In genomic region chr11:64969209-64969608, GRCh38 we compare ENCODE assay signal across 13 cellular contexts. TPM values are rescaled to one million over a fixed set of nuclear protein-coding genes. Genes with fewer than 3 reads are reported as not detected.
DNase-seq lines count a peak whose midpoint lies in the region; ATAC-seq and TF ChIP-seq lines count a peak whose summit lies in the region.
"Had no signal": no experiment of that assay in that cellular context is flagged by ENCODE, and none has a peak within 500 bp of the region (broad histone marks: within the 10 kb centered on the region; RNA-seq: fewer than 3 reads in every experiment).

No MANE protein-coding gene starts in this region.

- H3K27ac Mint-ChIP-seq in activated naive CD4-positive, alpha-beta T cell treated with anti-CD3 and anti-CD28 coated beads, Interleukin-2, amount 50 U/mL, for 72 hours = peak overlapping the region; percentile 58 to 84

- POLR2A ChIA-PET in Panc1 (lab: Charles Lee) = interaction anchor here (0.6 kb wide), 1 partner anchor 66 kb away, joined by 3 read pairs; no protein-coding TSS in a partner anchor

- no peaks in the 10 kb centered on the region for H3K36me3 ChIP-seq in Panc1 (ENCODE audit: control insufficient read depth, insufficient read depth, low read length)
- H3K36me3 ChIP-seq: left ventricle myocardium inferior, vagina had no signal

- no peak for DNase-seq in activated naive CD4-positive, alpha-beta T cell treated with anti-CD3 and anti-CD28 coated beads, Interleukin-2, amount 50 U/mL, for 72 hours (ENCODE audit: low spot score in 2 of 2)
- DNase-seq in activated naive CD4-positive, alpha-beta T cell (lab: John Stamatoyannopoulos, UW) = no peak
- DNase-seq in Panc1 (ENCODE audit: low read depth, low spot score) (peak; percentile 65), epithelial cell of esophagus (ENCODE audit: low read depth) (peak; percentile 93), superior temporal gyrus (ENCODE audit: extremely low spot score) (peak; percentile 19), cardiac septum (ENCODE audit: low spot score) (no peak), COLO829 (ENCODE audit: low spot score) (no peak)
- DNase-seq: activated naive CD4-positive, alpha-beta T cell treated with Interleukin-2 at 50 U/mL for 16 hours; left ventricle myocardium inferior had no signal

- H3K4me1 ChIP-seq in Panc1 (ENCODE audit: control insufficient read depth, insufficient read depth, low read length) = no peaks in the 10 kb centered on the region

- H3K9me3 ChIP-seq in Panc1 (ENCODE audit: control insufficient read depth, insufficient read depth, low read depth, low read length) = no peaks in the 10 kb centered on the region
- H3K9me3 ChIP-seq: left ventricle myocardium inferior, vagina had no signal

- no peak overlapping the region for H3K4me3 ChIP-seq in Panc1 (ENCODE audit: low read depth in 2 of 2, low read length in 2 of 2)
- no peak overlapping the region for H3K4me3 ChIP-seq in epithelial cell of esophagus (ENCODE audit: low read length)
- H3K4me3 ChIP-seq: left ventricle myocardium inferior, vagina had no signal

- ATAC-seq in activated naive CD4-positive, alpha-beta T cell treated with anti-CD3 and anti-CD28 coated beads, Interleukin-2, amount 50 U/mL, for 72 hours = peak; percentile 23 to 33
- ATAC-seq in Panc1 (peak; percentile 50), GM18907 (IDR thresholded peaks at IDR 0.05; ENCODE audit: unreplicated experiment) (no peak)

- H3K9me3 Mint-ChIP-seq in activated naive CD4-positive, alpha-beta T cell treated with anti-CD3 and anti-CD28 coated beads, Interleukin-2, amount 50 U/mL, for 72 hours = no peaks in the 10 kb centered on the region

- no TSS peak for BruUV-seq in Panc1 (replicated peaks; lab: Mats Ljungman, UMichigan)

- TF ChIP-seq CTCF in Panc1 (IDR thresholded peaks at IDR 0.05) (no peak), epithelial cell of esophagus (IDR thresholded peaks at IDR 0.05; ENCODE audit: insufficient read depth, low read depth, low read length, missing control alignments) (no peak)

- H3K27ac ChIP-seq in Panc1 (ENCODE audit: low read length) = no peak overlapping the region
- H3K27ac ChIP-seq: KMS-11, left ventricle myocardium inferior, vagina had no signal

- no peaks in the 10 kb centered on the region for H3K36me3 Mint-ChIP-seq in activated naive CD4-positive, alpha-beta T cell treated with anti-CD3 and anti-CD28 coated beads, Interleukin-2, amount 50 U/mL, for 72 hours

- no peaks in the 10 kb centered on the region for H3K27me3 ChIP-seq in Panc1 (ENCODE audit: control insufficient read depth, insufficient read depth, low read length)
- H3K27me3 ChIP-seq: vagina had no signal

- intact Hi-C loops in Panc1 (cut with micrococcal nuclease; ENCODE audit: unreplicated experiment) = no loop called here
- intact Hi-C loops in cardiac septum (cut with DNase I) = no loop called here

- CTCF ChIA-PET in Panc1 (lab: Charles Lee) = no interaction called here

- in situ Hi-C loops in Panc1 (cut with HindIII; ENCODE audit: low pct_unique_long_range_greater_than_20kb, low sequenced_read_pairs) = no loop called here

RNA-seq across cellular contexts. Expression of gene MAJIN, which starts 2.7 kb away (rescaled TPM):
- total RNA-seq in activated naive CD4-positive, alpha-beta T cell treated with anti-CD3 and anti-CD28 coated beads, Interleukin-2, amount 50 U/mL, for 72 hours = under 1 TPM in 1 of 2 donors, not detected in 1; 0.45 TPM
- total RNA-seq in Panc1 (2021; ENCODE audit: unreplicated experiment) (not detected), cardiac septum (not detected)
- polyA plus RNA-seq in Panc1 (2012; ENCODE audit: insufficient read length) = 0.53 TPM
- total RNA-seq: left ventricle myocardium inferior, pulmonary artery endothelial cell, vagina had no signal

RNA-seq across cellular contexts. Expression of gene BATF2, which starts 27.6 kb away (rescaled TPM):
- not detected for total RNA-seq in activated naive CD4-positive, alpha-beta T cell treated with anti-CD3 and anti-CD28 coated beads, Interleukin-2, amount 50 U/mL, for 72 hours
- total RNA-seq in Panc1 (2021; ENCODE audit: unreplicated experiment) = 1.6 TPM
- 3.7 TPM for polyA plus RNA-seq in Panc1 (2012; ENCODE audit: insufficient read length)
- total RNA-seq in cardiac septum = 0.70 TPM
- total RNA-seq: vagina had no signal

RNA-seq across cellular contexts. Expression of gene GPHA2, which starts 33.5 kb away (rescaled TPM):
- total RNA-seq in activated naive CD4-positive, alpha-beta T cell treated with anti-CD3 and anti-CD28 coated beads, Interleukin-2, amount 50 U/mL, for 72 hours = not detected
- total RNA-seq in Panc1 (2021; ENCODE audit: unreplicated experiment) (not detected), cardiac septum (not detected)
- polyA plus RNA-seq in Panc1 (2012; ENCODE audit: insufficient read length) = not detected
- total RNA-seq: left ventricle myocardium inferior, pulmonary artery endothelial cell, vagina had no signal

RNA-seq across cellular contexts. Expression of gene PPP2R5B, which starts 44.7 kb away (rescaled TPM):
- total RNA-seq in activated naive CD4-positive, alpha-beta T cell treated with anti-CD3 and anti-CD28 coated beads, Interleukin-2, amount 50 U/mL, for 72 hours = 10 to 100 TPM in 1 of 2 donors, 1 to 10 TPM in 1; 2.8 to 29.9 TPM
- total RNA-seq in Panc1 (2021; ENCODE audit: unreplicated experiment) = 14.0 TPM
- 21.5 TPM for polyA plus RNA-seq in Panc1 (2012; ENCODE audit: insufficient read length)
- 24.9 TPM for total RNA-seq in cardiac septum

RNA-seq across cellular contexts. Expression of gene ARL2, which starts 44.8 kb away (rescaled TPM):
- 10 to 100 TPM; 82.6 to 96.1 TPM for total RNA-seq in activated naive CD4-positive, alpha-beta T cell treated with anti-CD3 and anti-CD28 coated beads, Interleukin-2, amount 50 U/mL, for 72 hours
- total RNA-seq in Panc1 (2021; ENCODE audit: unreplicated experiment) = 177 TPM
- 394 TPM for polyA plus RNA-seq in Panc1 (2012; ENCODE audit: insufficient read length)
- total RNA-seq in cardiac septum = 120 TPM

Comparison
In these comparisons a context has a peak if more than half of its experiments do, and no peak if none do; other contexts are left out.
1. DNase-seq: peak in Panc1 (single experiment), epithelial cell of esophagus (single experiment) and superior temporal gyrus (single experiment); none in activated naive CD4-positive, alpha-beta T cell treated with anti-CD3 and anti-CD28 coated beads, Interleukin-2, amount 50 U/mL, for 72 hours (0 of 2), activated naive CD4-positive, alpha-beta T cell (0 of 4), cardiac septum (single experiment) and COLO829 (single experiment).